In the genomic region with DNA sequence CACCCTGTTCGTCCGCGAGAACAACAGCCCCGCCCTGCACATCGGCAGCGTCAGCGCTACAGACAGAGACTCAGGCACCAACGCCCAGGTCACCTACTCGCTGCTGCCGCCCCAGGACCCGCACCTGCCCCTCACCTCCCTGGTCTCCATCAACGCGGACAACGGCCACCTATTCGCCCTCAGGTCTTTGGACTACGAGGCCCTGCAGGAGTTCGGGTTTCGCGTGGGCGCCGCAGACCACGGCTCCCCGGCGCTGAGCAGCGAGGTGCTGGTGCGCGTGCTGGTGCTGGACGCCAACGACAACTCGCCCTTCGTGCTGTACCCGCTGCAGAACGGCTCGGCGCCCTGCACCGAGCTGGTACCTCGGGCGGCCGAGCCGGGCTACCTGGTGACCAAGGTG, we compare ENCODE assay signal across 13 cellular contexts. TPM values are rescaled to one million over a fixed set of nuclear protein-coding genes. Genes with fewer than 3 reads are reported as not detected.
"Had no signal": no experiment of that assay in that cellular context is flagged by ENCODE, and none has a peak within 500 bp of the region (broad histone marks: within the 10 kb centered on the region; RNA-seq: fewer than 3 reads in every experiment).

No MANE protein-coding gene starts in this region.

RNA-seq across cellular contexts. Expression of gene PCDHB15, which starts 9.3 kb away (rescaled TPM):
- total RNA-seq: activated CD4-positive, alpha-beta memory T cell treated with anti-CD3 and anti-CD28 coated beads for 36 hours; activated CD4-positive, alpha-beta T cell treated with anti-CD3 and anti-CD28 coated beads for 36 hours; activated CD8-positive, alpha-beta memory T cell treated with anti-CD3 and anti-CD28 coated beads for 36 hours; activated CD8-positive, alpha-beta T cell treated with anti-CD3 and anti-CD28 coated beads for 36 hours; activated naive CD4-positive, alpha-beta T cell treated with anti-CD3 and anti-CD28 coated beads, Interleukin-2, amount 50 U/mL, for 72 hours; activated naive CD8-positive, alpha-beta T cell treated with anti-CD3 and anti-CD28 coated beads for 36 hours; activated T-cell treated with anti-CD3 and anti-CD28 coated beads, Interleukin-2, amount 50 U/mL, for 72 hours; activated T-helper 2 cell treated with anti-CD3 and anti-CD28 coated beads, Interferon-gamma antibody, Interleukin-2, Interleukin-4, amounts not matched to agents 10 μg/mL and 5 μg/mL and 100 μg/mL, durations not matched to agents 14 hours and 24 hours and 36 hours; T-helper 1 cell treated with Interleukin-12 subunit alpha and Interleukin-12 subunit beta and Interleukin-4 antibody, amounts not matched to agents 30 ng/mL and 1 ng/mL, for 36 hours; T-helper 2 cell treated with Interferon-gamma antibody and Interleukin-4, amounts not matched to agents 100 ng/mL and 5 ng/mL, for 36 hours had no signal

RNA-seq across cellular contexts. Expression of gene PCDHB14, which starts 12.8 kb away (rescaled TPM):
- total RNA-seq: activated CD4-positive, alpha-beta memory T cell treated with anti-CD3 and anti-CD28 coated beads for 36 hours; activated CD4-positive, alpha-beta T cell treated with anti-CD3 and anti-CD28 coated beads for 36 hours; activated CD8-positive, alpha-beta memory T cell treated with anti-CD3 and anti-CD28 coated beads for 36 hours; activated CD8-positive, alpha-beta T cell treated with anti-CD3 and anti-CD28 coated beads for 36 hours; activated naive CD4-positive, alpha-beta T cell treated with anti-CD3 and anti-CD28 coated beads, Interleukin-2, amount 50 U/mL, for 72 hours; activated naive CD8-positive, alpha-beta T cell treated with anti-CD3 and anti-CD28 coated beads for 36 hours; activated T-cell treated with anti-CD3 and anti-CD28 coated beads, Interleukin-2, amount 50 U/mL, for 72 hours; activated T-helper 2 cell treated with anti-CD3 and anti-CD28 coated beads, Interferon-gamma antibody, Interleukin-2, Interleukin-4, amounts not matched to agents 10 μg/mL and 5 μg/mL and 100 μg/mL, durations not matched to agents 14 hours and 24 hours and 36 hours; T-helper 1 cell treated with Interleukin-12 subunit alpha and Interleukin-12 subunit beta and Interleukin-4 antibody, amounts not matched to agents 30 ng/mL and 1 ng/mL, for 36 hours; T-helper 17 cell; T-helper 2 cell treated with Interferon-gamma antibody and Interleukin-4, amounts not matched to agents 100 ng/mL and 5 ng/mL, for 36 hours had no signal

RNA-seq across cellular contexts. Expression of gene PCDHB13, which starts 22.2 kb away (rescaled TPM):
- total RNA-seq: activated CD4-positive, alpha-beta memory T cell treated with anti-CD3 and anti-CD28 coated beads for 36 hours; activated CD4-positive, alpha-beta T cell treated with anti-CD3 and anti-CD28 coated beads for 36 hours; activated CD8-positive, alpha-beta memory T cell treated with anti-CD3 and anti-CD28 coated beads for 36 hours; activated CD8-positive, alpha-beta T cell treated with anti-CD3 and anti-CD28 coated beads for 36 hours; activated naive CD4-positive, alpha-beta T cell treated with anti-CD3 and anti-CD28 coated beads, Interleukin-2, amount 50 U/mL, for 72 hours; activated naive CD8-positive, alpha-beta T cell treated with anti-CD3 and anti-CD28 coated beads for 36 hours; activated T-cell treated with anti-CD3 and anti-CD28 coated beads, Interleukin-2, amount 50 U/mL, for 72 hours; T-helper 1 cell treated with Interleukin-12 subunit alpha and Interleukin-12 subunit beta and Interleukin-4 antibody, amounts not matched to agents 30 ng/mL and 1 ng/mL, for 36 hours; T-helper 17 cell; T-helper 2 cell treated with Interferon-gamma antibody and Interleukin-4, amounts not matched to agents 100 ng/mL and 5 ng/mL, for 36 hours had no signal

RNA-seq across cellular contexts. Expression of gene PCDHB12, which starts 27.4 kb away (rescaled TPM):
- total RNA-seq: activated CD4-positive, alpha-beta memory T cell treated with anti-CD3 and anti-CD28 coated beads for 36 hours; activated CD4-positive, alpha-beta T cell treated with anti-CD3 and anti-CD28 coated beads for 36 hours; activated CD8-positive, alpha-beta memory T cell treated with anti-CD3 and anti-CD28 coated beads for 36 hours; activated CD8-positive, alpha-beta T cell treated with anti-CD3 and anti-CD28 coated beads for 36 hours; activated naive CD4-positive, alpha-beta T cell treated with anti-CD3 and anti-CD28 coated beads, Interleukin-2, amount 50 U/mL, for 72 hours; activated naive CD8-positive, alpha-beta T cell treated with anti-CD3 and anti-CD28 coated beads for 36 hours; activated T-cell treated with anti-CD3 and anti-CD28 coated beads, Interleukin-2, amount 50 U/mL, for 4 hours; activated T-cell treated with anti-CD3 and anti-CD28 coated beads, Interleukin-2, amount 50 U/mL, for 72 hours; activated T-helper 2 cell treated with anti-CD3 and anti-CD28 coated beads, Interferon-gamma antibody, Interleukin-2, Interleukin-4, amounts not matched to agents 10 μg/mL and 5 μg/mL and 100 μg/mL, durations not matched to agents 14 hours and 24 hours and 36 hours; T-cell; T-helper 1 cell treated with Interleukin-12 subunit alpha and Interleukin-12 subunit beta and Interleukin-4 antibody, amounts not matched to agents 30 ng/mL and 1 ng/mL, for 36 hours; T-helper 17 cell; T-helper 2 cell treated with Interferon-gamma antibody and Interleukin-4, amounts not matched to agents 100 ng/mL and 5 ng/mL, for 36 hours had no signal

RNA-seq across cellular contexts. Expression of gene PCDHB11, which starts 36.5 kb away (rescaled TPM):
- total RNA-seq: activated CD4-positive, alpha-beta memory T cell treated with anti-CD3 and anti-CD28 coated beads for 36 hours; activated CD4-positive, alpha-beta T cell treated with anti-CD3 and anti-CD28 coated beads for 36 hours; activated CD8-positive, alpha-beta memory T cell treated with anti-CD3 and anti-CD28 coated beads for 36 hours; activated CD8-positive, alpha-beta T cell treated with anti-CD3 and anti-CD28 coated beads for 36 hours; activated naive CD4-positive, alpha-beta T cell treated with anti-CD3 and anti-CD28 coated beads, Interleukin-2, amount 50 U/mL, for 72 hours; activated naive CD8-positive, alpha-beta T cell treated with anti-CD3 and anti-CD28 coated beads for 36 hours; activated T-cell treated with anti-CD3 and anti-CD28 coated beads, Interleukin-2, amount 50 U/mL, for 4 hours; activated T-cell treated with anti-CD3 and anti-CD28 coated beads, Interleukin-2, amount 50 U/mL, for 72 hours; activated T-helper 2 cell treated with anti-CD3 and anti-CD28 coated beads, Interferon-gamma antibody, Interleukin-2, Interleukin-4, amounts not matched to agents 10 μg/mL and 5 μg/mL and 100 μg/mL, durations not matched to agents 14 hours and 24 hours and 36 hours; T-cell; T-helper 1 cell treated with Interleukin-12 subunit alpha and Interleukin-12 subunit beta and Interleukin-4 antibody, amounts not matched to agents 30 ng/mL and 1 ng/mL, for 36 hours; T-helper 17 cell; T-helper 2 cell treated with Interferon-gamma antibody and Interleukin-4, amounts not matched to agents 100 ng/mL and 5 ng/mL, for 36 hours had no signal
